In genomic region chr2:117470311-117471095, GRCh38 we compare ENCODE assay signal across 9 cellular contexts.
DNase-seq lines count a peak whose midpoint lies in the region; ATAC-seq, FAIRE-seq and TF ChIP-seq lines count a peak whose summit lies in the region.
"Had no signal": no experiment of that assay in that cellular context is flagged by ENCODE, and none has a peak within 500 bp of the region (broad histone marks: within the 10 kb centered on the region; RNA-seq: fewer than 3 reads in every experiment).

No MANE protein-coding gene starts in this region.

- H3K27me3 ChIP-seq in bronchial epithelial cell (ENCODE audit: control insufficient read depth, insufficient read depth, low read length) (no peaks in the 10 kb centered on the region), parathyroid adenoma (ENCODE audit: control insufficient read depth, insufficient read depth, low read length) (no peaks in the 10 kb centered on the region)
- no peaks in the 10 kb centered on the region for H3K27me3 ChIP-seq in naive thymus-derived CD4-positive, alpha-beta T cell (ENCODE audit: control insufficient read depth in 2 of 2, insufficient read depth in 2 of 2, low read length in 2 of 2)

- H3K4me3 ChIP-seq in HFF-Myc (replicated peaks; ENCODE audit: low read depth, low read length) (no peak overlapping the region), bronchial epithelial cell (ENCODE audit: low read depth, low read length) (no peak overlapping the region), parathyroid adenoma (ENCODE audit: low read depth, low read length) (no peak overlapping the region)
- H3K4me3 ChIP-seq in naive thymus-derived CD4-positive, alpha-beta T cell (ENCODE audit: low read length) = no peak overlapping the region

- CTCF ChIA-PET in naive thymus-derived CD4-positive, alpha-beta T cell (lab: Charles Lee) = interaction anchor here (0.7 kb wide), 1 partner anchor 14 kb away, joined by 3 read pairs; no protein-coding TSS in a partner anchor

- no peak overlapping the region for H3K4me3 Mint-ChIP-seq in naive thymus-derived CD4-positive, alpha-beta T cell
- H3K4me3 Mint-ChIP-seq: CD4-positive, CD25-positive, alpha-beta regulatory T cell had no signal

- POLR2A ChIA-PET in naive thymus-derived CD4-positive, alpha-beta T cell (lab: Charles Lee) = no interaction called here

- H3K4me2 ChIP-seq in parathyroid adenoma (ENCODE audit: low read length) = no peak overlapping the region

- H3K36me3 ChIP-seq in bronchial epithelial cell (ENCODE audit: control insufficient read depth, insufficient read depth, low read length) (no peaks in the 10 kb centered on the region), parathyroid adenoma (ENCODE audit: control insufficient read depth, insufficient read depth, low read length) (no peaks in the 10 kb centered on the region)
- H3K36me3 ChIP-seq in naive thymus-derived CD4-positive, alpha-beta T cell (ENCODE audit: control insufficient read depth in 2 of 3, insufficient read depth in 3 of 3, low read length in 3 of 3) = no peaks in the 10 kb centered on the region

- no peak overlapping the region for H2AFZ ChIP-seq in parathyroid adenoma

- no peaks in the 10 kb centered on the region for H3K4me1 ChIP-seq in parathyroid adenoma
- H3K4me1 ChIP-seq in naive thymus-derived CD4-positive, alpha-beta T cell (ENCODE audit: control insufficient read depth in 2 of 2, insufficient read depth in 2 of 2, low read length in 2 of 2) = no peaks in the 10 kb centered on the region

- no peak overlapping the region for H3K9ac ChIP-seq in parathyroid adenoma

- no peaks in the 10 kb centered on the region for H3K9me3 ChIP-seq in parathyroid adenoma (ENCODE audit: control insufficient read depth, low read length)
- no peaks in the 10 kb centered on the region for H3K9me3 ChIP-seq in naive thymus-derived CD4-positive, alpha-beta T cell (ENCODE audit: control insufficient read depth in 2 of 3, low read length in 3 of 3)

- peak; percentile 66 for FAIRE-seq in bronchial epithelial cell (lab: Jason Lieb, UNC)

- no peak overlapping the region for H3K27ac ChIP-seq in parathyroid adenoma
- H3K27ac ChIP-seq in naive thymus-derived CD4-positive, alpha-beta T cell (ENCODE audit: low read depth, low read length) = no peak overlapping the region

- H3K27ac Mint-ChIP-seq in naive thymus-derived CD4-positive, alpha-beta T cell = no peak overlapping the region
- H3K27ac Mint-ChIP-seq: CD4-positive, CD25-positive, alpha-beta regulatory T cell had no signal

- peaks cover 0 to 24% (median 6%) of the 10 kb centered on the region in 11 donors for H3K9me3 Mint-ChIP-seq in naive thymus-derived CD4-positive, alpha-beta T cell

- DNase-seq in NK-92 treated with Interleukin-12 subunit alpha and Interleukin-12 subunit beta, amount 100 ng/mL, for 24 hours (lab: John Stamatoyannopoulos, UW) = peak; percentile 7
- DNase-seq in NK-92 (lab: John Stamatoyannopoulos, UW; ENCODE audit: unreplicated experiment) (no peak), HFF-Myc (ENCODE audit: extremely low read depth, low read depth) (peak; percentile 6), NCI-H446 (lab: John Stamatoyannopoulos, UW) (peak; percentile 10 to 53), bronchial epithelial cell (ENCODE audit: low read depth) (no peak)
- no peak for DNase-seq in naive thymus-derived CD4-positive, alpha-beta T cell

- H3K36me3 Mint-ChIP-seq in naive thymus-derived CD4-positive, alpha-beta T cell = no peaks in the 10 kb centered on the region
- H3K36me3 Mint-ChIP-seq: CD4-positive, CD25-positive, alpha-beta regulatory T cell had no signal

- no peaks in the 10 kb centered on the region for H3K27me3 Mint-ChIP-seq in naive thymus-derived CD4-positive, alpha-beta T cell
- H3K27me3 Mint-ChIP-seq: CD4-positive, CD25-positive, alpha-beta regulatory T cell had no signal

- no peaks in the 10 kb centered on the region for H3K4me1 Mint-ChIP-seq in naive thymus-derived CD4-positive, alpha-beta T cell
- H3K4me1 Mint-ChIP-seq: CD4-positive, CD25-positive, alpha-beta regulatory T cell had no signal

- intact Hi-C loops in naive thymus-derived CD4-positive, alpha-beta T cell (cut with micrococcal nuclease) = loop anchor here in 1 of 2 donors (2.0 kb wide), 1 partner anchor 532 kb away; no protein-coding TSS in a partner anchor

- TF ChIP-seq CTCF in HFF-Myc (IDR thresholded peaks at IDR 0.05; ENCODE audit: low read depth, low read length, missing control alignments) = peak; percentile 26
- peak; percentile 31 for TF ChIP-seq CTCF in bronchial epithelial cell (IDR thresholded peaks at IDR 0.05; ENCODE audit: insufficient read depth, low read length, severe bottlenecking)
- peak; percentile 8 for TF ChIP-seq CTCF in parathyroid adenoma (IDR thresholded peaks at IDR 0.05)

- no peak for ATAC-seq in naive thymus-derived CD4-positive, alpha-beta T cell
- no peak for ATAC-seq in GM19455 (IDR thresholded peaks at IDR 0.05; ENCODE audit: unreplicated experiment)

- H3K79me2 ChIP-seq in parathyroid adenoma = no peaks in the 10 kb centered on the region

Comparison
In these comparisons a context has a peak if more than half of its experiments do, and no peak if none do; other contexts are left out.
1. DNase-seq: peak in NK-92 treated with Interleukin-12 subunit alpha and Interleukin-12 subunit beta, amount 100 ng/mL, for 24 hours (single experiment), HFF-Myc (single experiment) and NCI-H446 (2 of 2); none in NK-92 (single experiment), bronchial epithelial cell (single experiment) and naive thymus-derived CD4-positive, alpha-beta T cell (0 of 9).
2. Peak in every context shown above with its lines, with median percentiles within 50 percentile points of each other: CTCF ChIP-seq.